10 cellular contexts compared by ENCODE assay signal in genomic region chr4:143382539-143382938, GRCh38. TPM values are rescaled to one million over a fixed set of nuclear protein-coding genes. Genes with fewer than 3 reads are reported as not detected.
DNase-seq lines count a peak whose midpoint lies in the region; ATAC-seq and TF ChIP-seq lines count a peak whose summit lies in the region.
"Had no signal": no experiment of that assay in that cellular context is flagged by ENCODE, and none has a peak within 500 bp of the region (broad histone marks: within the 10 kb centered on the region; RNA-seq: fewer than 3 reads in every experiment).

No MANE protein-coding gene starts in this region.

- H2AFZ ChIP-seq in GM23248 = peak overlapping the region; percentile 59

- no peaks in the 10 kb centered on the region for H3K9me3 ChIP-seq in GM23248 (ENCODE audit: low read depth)
- no peaks in the 10 kb centered on the region for H3K9me3 ChIP-seq in ascending aorta

- H3K4me3 Mint-ChIP-seq in stimulated activated naive B cell treated with anti-CD40 and anti-IgM and Interleukin-4, amounts not matched to agents 10 μg/mL and 1 μg/mL and 100 μg/mL, for 72 hours = peak overlapping the region; percentile 60 to 73

- H4K20me1 ChIP-seq in GM23248 (ENCODE audit: insufficient read depth) = no peaks in the 10 kb centered on the region

- in situ Hi-C loops in GM23248 (cut with MboI) = no loop called here

- H3K9me3 Mint-ChIP-seq in stimulated activated naive B cell treated with anti-CD40 and anti-IgM and Interleukin-4, amounts not matched to agents 10 μg/mL and 1 μg/mL and 100 μg/mL, for 72 hours = peaks cover 0 to 1% of the 10 kb centered on the region in 2 donors

- peak overlapping the region; percentile 56 for H3K27ac Mint-ChIP-seq in stimulated activated naive B cell treated with anti-CD40 and anti-IgM and Interleukin-4, amounts not matched to agents 10 μg/mL and 1 μg/mL and 100 μg/mL, for 72 hours

- H3K27me3 ChIP-seq in GM23248 (replicated peaks; ENCODE audit: insufficient read depth) = no peaks in the 10 kb centered on the region
- no peaks in the 10 kb centered on the region for H3K27me3 ChIP-seq in ascending aorta

- peak overlapping the region; percentile 64 for H3K4me2 ChIP-seq in GM23248 (ENCODE audit: unreplicated experiment)

- peaks cover 24% of the 10 kb centered on the region for H3F3A ChIP-seq in GM23248 (ENCODE audit: insufficient read depth)

- DNase-seq in GM23248 (no peak), ascending aorta (ENCODE audit: low spot score in 2 of 2) (no peak), inferior parietal cortex (ENCODE audit: extremely low spot score) (peak; percentile 69), GOT3 (lab: John Stamatoyannopoulos, UW) (no peak), T1000 (lab: John Stamatoyannopoulos, UW) (no peak)
- no peak for DNase-seq in stimulated activated naive B cell treated with anti-CD40 and anti-IgM and Interleukin-4, amounts not matched to agents 10 μg/mL and 1 μg/mL and 100 μg/mL, for 72 hours
- DNase-seq: activated naive CD4-positive, alpha-beta T cell had no signal

- no peak for TF ChIP-seq CTCF in ascending aorta (IDR thresholded peaks at IDR 0.05)

- H3K27ac ChIP-seq in GM23248 (peak overlapping the region; percentile 37), ascending aorta (peak overlapping the region; percentile 79 to 88)

- intact Hi-C loops in ascending aorta (cut with DNase I) = loop anchor here (5.0 kb wide), 1 partner anchor 45 kb away; the partner anchor contains the start of gene GAB1

- WGBS in GM23248 (ENCODE audit: low coverage in 1 of 2, low lambda C conversion rate in 2 of 2, missing lambda C conversion rate in 2 of 2), 2 experiments = 14 to 18% methylated on average over 4 of the region's 4 CpGs

- H3K4me1 ChIP-seq in GM23248 (ENCODE audit: insufficient read depth) (peaks cover 33% of the 10 kb centered on the region), ascending aorta (peaks cover 13 to 62% of the 10 kb centered on the region in 2 donors)

- peaks cover 48 to 86% of the 10 kb centered on the region in 2 donors for H3K4me1 Mint-ChIP-seq in stimulated activated naive B cell treated with anti-CD40 and anti-IgM and Interleukin-4, amounts not matched to agents 10 μg/mL and 1 μg/mL and 100 μg/mL, for 72 hours

- no peaks in the 10 kb centered on the region for H3K9me2 ChIP-seq in GM23248 (ENCODE audit: insufficient read depth)

- peak overlapping the region; percentile 37 for H3K9ac ChIP-seq in GM23248

- peaks cover 5 to 14% of the 10 kb centered on the region in 2 donors for H3K36me3 Mint-ChIP-seq in stimulated activated naive B cell treated with anti-CD40 and anti-IgM and Interleukin-4, amounts not matched to agents 10 μg/mL and 1 μg/mL and 100 μg/mL, for 72 hours

- H3K27me3 Mint-ChIP-seq in stimulated activated naive B cell treated with anti-CD40 and anti-IgM and Interleukin-4, amounts not matched to agents 10 μg/mL and 1 μg/mL and 100 μg/mL, for 72 hours = no peaks in the 10 kb centered on the region

- H3K36me3 ChIP-seq in GM23248 (ENCODE audit: low read depth) = no peaks in the 10 kb centered on the region
- H3K36me3 ChIP-seq in ascending aorta = no peaks in the 10 kb centered on the region

- peak in 1 of 2 donors; percentile 24 for ATAC-seq in stimulated activated naive B cell treated with anti-CD40 and anti-IgM and Interleukin-4, amounts not matched to agents 10 μg/mL and 1 μg/mL and 100 μg/mL, for 72 hours (replicated peaks)
- ATAC-seq in GM19351 (IDR thresholded peaks at IDR 0.05; ENCODE audit: unreplicated experiment) (no peak), HG03565 (IDR thresholded peaks at IDR 0.05; ENCODE audit: unreplicated experiment) (no peak)
- ATAC-seq: HCT116 had no signal

- H3K4me3 ChIP-seq in GM23248 (peak overlapping the region; percentile 20; the same call in 1 of the 2 replicates), ascending aorta (peak overlapping the region in 1 of 2 donors; percentile 45)

- H3K79me2 ChIP-seq in GM23248 (ENCODE audit: insufficient read depth) = peaks cover 50% of the 10 kb centered on the region

RNA-seq across cellular contexts. Expression of gene GAB1, which starts 45.9 kb away (rescaled TPM):
- 6.3 and 7.1 TPM in 2 replicates for total RNA-seq in GM23248 (2014; rRNA removed; shearing (Covaris generic))
- 1.8 and 2.0 TPM in 2 replicates for polyA plus RNA-seq in GM23248 (2016; fragmentation: Nextera tagmentation; extraction: Ambion mirVana)
- 31.0 TPM for total RNA-seq in ascending aorta
